ENCODE assay signal across 2 cellular contexts in the genomic region with DNA sequence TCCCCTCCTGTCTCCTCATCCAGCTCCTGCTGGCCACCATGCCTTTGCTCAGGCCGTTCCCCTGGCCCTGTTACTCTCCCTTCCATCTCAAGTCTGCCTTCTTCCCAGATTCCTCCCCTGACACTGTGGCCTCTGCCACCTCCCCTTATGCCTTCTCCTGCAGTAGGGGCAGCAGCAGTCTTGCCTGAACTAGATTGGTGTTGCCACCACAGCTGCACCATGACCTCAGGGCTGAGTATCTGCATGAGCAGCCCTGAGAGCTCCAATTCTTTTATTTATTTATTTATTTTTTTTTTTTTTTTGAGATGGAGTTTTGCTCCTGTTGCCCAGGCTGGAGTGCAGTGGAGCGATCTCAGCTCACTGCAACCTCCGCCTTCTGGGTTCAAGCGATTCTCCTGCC.
TF ChIP-seq lines count a peak whose summit lies in the region.

No MANE protein-coding gene starts in this region.

TF ChIP-seq in HepG2, 621 proteins besides CTCF, POLR2A, EP300 and RAD21:
- TF ChIP-seq ZNF446 (CRISPR knock-in tag; IDR thresholded peaks at IDR 0.05) = no peak

TF ChIP-seq in H1, 55 proteins besides CTCF, POLR2A, EP300 and RAD21:
- TF ChIP-seq TAF1 (IDR thresholded peaks at IDR 0.05; ENCODE audit: low read depth, low read length) = no peak
- TF ChIP-seq TEAD4 (IDR thresholded peaks at IDR 0.05; ENCODE audit: low read depth, low read length) = no peak
- no peak for TF ChIP-seq CBX5 (IDR thresholded peaks at IDR 0.05; ENCODE audit: low read depth, low read length)
- TF ChIP-seq SP1 (IDR thresholded peaks at IDR 0.05; ENCODE audit: low read depth, low read length) = no peak
- no peak for TF ChIP-seq KDM4A (IDR thresholded peaks at IDR 0.05; ENCODE audit: low read depth, low read length, severe bottlenecking)
- TF ChIP-seq, protein P1, sequence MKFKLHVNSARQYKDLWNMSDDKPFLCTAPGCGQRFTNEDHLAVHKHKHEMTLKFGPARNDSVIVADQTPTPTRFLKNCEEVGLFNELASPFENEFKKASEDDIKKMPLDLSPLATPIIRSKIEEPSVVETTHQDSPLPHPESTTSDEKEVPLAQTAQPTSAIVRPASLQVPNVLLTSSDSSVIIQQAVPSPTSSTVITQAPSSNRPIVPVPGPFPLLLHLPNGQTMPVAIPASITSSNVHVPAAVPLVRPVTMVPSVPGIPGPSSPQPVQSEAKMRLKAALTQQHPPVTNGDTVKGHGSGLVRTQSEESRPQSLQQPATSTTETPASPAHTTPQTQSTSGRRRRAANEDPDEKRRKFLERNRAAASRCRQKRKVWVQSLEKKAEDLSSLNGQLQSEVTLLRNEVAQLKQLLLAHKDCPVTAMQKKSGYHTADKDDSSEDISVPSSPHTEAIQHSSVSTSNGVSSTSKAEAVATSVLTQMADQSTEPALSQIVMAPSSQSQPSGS (IDR thresholded peaks at IDR 0.05; ENCODE audit: low read length) = no peak
- TF ChIP-seq MAFK (IDR thresholded peaks at IDR 0.05; ENCODE audit: low read depth, low read length) = no peak
- no peak for TF ChIP-seq ZNF274 (IDR thresholded peaks at IDR 0.05; ENCODE audit: borderline replicate concordance, extremely low read depth, low read length)
- TF ChIP-seq CEBPB (IDR thresholded peaks at IDR 0.05; ENCODE audit: low read depth, low read length) = no peak
- TF ChIP-seq BACH1 (IDR thresholded peaks at IDR 0.05; ENCODE audit: low read length) = no peak
- no peak for TF ChIP-seq SP2 (IDR thresholded peaks at IDR 0.05; ENCODE audit: low read length)
- TF ChIP-seq POLR2AphosphoS5 (IDR thresholded peaks at IDR 0.05; ENCODE audit: low read depth, low read length) = no peak
- no peak for TF ChIP-seq SIN3A (conservative IDR thresholded peaks at IDR 0.05 in 1 of 2, IDR thresholded peaks at IDR 0.05 in 1 of 2; ENCODE audit: low read depth in 1 of 2, low read length in 2 of 2)
- no peak for TF ChIP-seq JUND (IDR thresholded peaks at IDR 0.05; ENCODE audit: low read length)
- no peak for TF ChIP-seq NANOG (IDR thresholded peaks at IDR 0.05; ENCODE audit: insufficient read depth, low read depth, low read length, poor library complexity, severe bottlenecking)
- no peak for TF ChIP-seq MAX (IDR thresholded peaks at IDR 0.05)
